ENCODE assay signal across 8 cellular contexts in genomic region chr10:14879055-14879800, GRCh38. TPM values are rescaled to one million over a fixed set of nuclear protein-coding genes. Genes with fewer than 3 reads are reported as not detected.
DNase-seq lines count a peak whose midpoint lies in the region; ATAC-seq, FAIRE-seq and TF ChIP-seq lines count a peak whose summit lies in the region.

No MANE protein-coding gene starts in this region.

- POLR2A ChIA-PET in A673 (lab: Charles Lee; ENCODE audit: low non-redundant PET) (no interaction called here), K562 (lab: Yijun Ruan, JAX) (interaction anchor here (0.7 to 2.5 kb wide), 8 partner anchors 10 to 290 kb away, joined by 3 to 17 read pairs (median 4); partner anchors contain the start of genes CDNF, DCLRE1C, HSPA14 and MSANTD7)

- DNase-seq in A673 (ENCODE audit: low spot score) (peak; percentile 35), T follicular helper cell (ENCODE audit: low read depth) (peak; percentile 14), K562 (ENCODE audit: extremely low read depth in 1 of 4, low spot score in 3 of 4) (peak in 2 of 4 experiments; percentile 22 to 30), iPS-NIHi7 (ENCODE audit: extremely low spot score) (peak; percentile 17), GM19240 (ENCODE audit: insufficient read length, low spot score) (no peak)
- peak; percentile 21 for DNase-seq in stimulated activated CD4-positive, alpha-beta T cell treated with anti-CD3 and anti-CD28 coated beads, Interleukin-2, amount 100 ng/mL, for 4 hours (ENCODE audit: low read depth)

- peak; percentile 33 for ATAC-seq in GM19023 (IDR thresholded peaks at IDR 0.05; ENCODE audit: unreplicated experiment)
- ATAC-seq in HG03175 (IDR thresholded peaks at IDR 0.05; ENCODE audit: unreplicated experiment) = peak; percentile 26
- ATAC-seq in K562 = peak; percentile 52

- peaks cover 76% of the 10 kb centered on the region for H3K79me2 ChIP-seq in K562 (ENCODE audit: control insufficient read depth, insufficient read depth, low read length)

- H3K27ac ChIP-seq in A673 (ENCODE audit: low read depth, low read length, poor library complexity, severe bottlenecking) (peak overlapping the region; percentile 94), K562 (ENCODE audit: extremely low read depth, low read depth, low read length) (peak overlapping the region; percentile 85)

- H3K27me3 ChIP-seq in A673 (replicated peaks; ENCODE audit: insufficient read depth, low read depth, low read length, poor library complexity) = no peaks in the 10 kb centered on the region
- no peaks in the 10 kb centered on the region for H3K27me3 ChIP-seq in K562 (ENCODE audit: control insufficient read depth in 2 of 2, insufficient read depth in 2 of 2, low read length in 2 of 2)

- peak overlapping the region; percentile 78 for H3K4me2 ChIP-seq in K562 (ENCODE audit: insufficient read depth, low read length)

- H3K4me3 ChIP-seq in A673 (ENCODE audit: low read depth, low read length, poor library complexity, severe bottlenecking) (peak overlapping the region; percentile 88), K562 (peak overlapping the region; percentile 96)

- TF ChIP-seq EP300 in K562 (IDR thresholded peaks at IDR 0.05; ENCODE audit: low read length) = no peak

- no peak for TF ChIP-seq POLR2A in K562 (conservative IDR thresholded peaks at IDR 0.05)

- H2AFZ ChIP-seq in K562 (ENCODE audit: low read depth, low read length) = peak overlapping the region; percentile 75

- no peaks in the 10 kb centered on the region for H3K36me3 ChIP-seq in A673 (ENCODE audit: insufficient read depth, low read length, poor library complexity, severe bottlenecking)
- H3K36me3 ChIP-seq in K562 (ENCODE audit: control insufficient read depth, insufficient read depth, low read length) = peaks cover 27% of the 10 kb centered on the region; the same call in 2 of the 3 replicates

- no peaks in the 10 kb centered on the region for H3K9me1 ChIP-seq in K562 (ENCODE audit: control insufficient read depth, insufficient read depth, low read length)

- TF ChIP-seq RAD21 in K562 (CRISPR knock-in tag; conservative IDR thresholded peaks at IDR 0.05 in 1 of 2, IDR thresholded peaks at IDR 0.05 in 1 of 2) = no peak

- no peak for FAIRE-seq in K562 (lab: Jason Lieb, UNC)

- CTCF ChIA-PET in A673 (lab: Charles Lee) = interaction anchor here (1.3 kb wide), 1 partner anchor 41 kb away, joined by 3 read pairs; the partner anchor contains the start of genes CDNF, HSPA14 and MSANTD7
- CTCF ChIA-PET in K562 (lab: Yijun Ruan, JAX; ENCODE audit: low intra/inter-chr PET ratio) = interaction anchor here (0.6 kb wide), 1 partner anchor 75 kb away, joined by 3 read pairs; the partner anchor contains the start of gene DCLRE1C

- H3K9me3 ChIP-seq in A673 (ENCODE audit: low read depth, low read length, poor library complexity, severe bottlenecking) (no peaks in the 10 kb centered on the region), K562 (replicated peaks; ENCODE audit: control insufficient read depth, insufficient read depth, low read depth, low read length) (no peaks in the 10 kb centered on the region)

- in situ Hi-C loops in K562 (cut with MboI) = no loop called here

- peaks cover 8% of the 10 kb centered on the region for H3K4me1 ChIP-seq in A673 (ENCODE audit: insufficient read depth, low read length, poor library complexity, severe bottlenecking)
- H3K4me1 ChIP-seq in K562 (replicated peaks in 1 of 2; ENCODE audit: control insufficient read depth in 2 of 2, insufficient read depth in 2 of 2, low read length in 2 of 2) = peaks cover 12 to 15% of the 10 kb centered on the region in 2 experiments

- H3K9ac ChIP-seq in K562 (ENCODE audit: insufficient read depth in 1 of 2, low read depth in 2 of 2, low read length in 2 of 2) = peak overlapping the region; percentile 78 to 95

- BruUV-seq in A673 (replicated peaks; lab: Mats Ljungman, UMichigan) (no TSS peak), K562 (replicated peaks; lab: Mats Ljungman, UMichigan) (no TSS peak)

- intact Hi-C loops in A673 (cut with micrococcal nuclease; ENCODE audit: unreplicated experiment) = loop anchor here (5.0 kb wide), 1 partner anchor 73 kb away; the partner anchor contains the start of gene DCLRE1C
- intact Hi-C loops in K562 (cut with micrococcal nuclease) = loop anchor here (5.0 kb wide), 1 partner anchor 42 kb away; the partner anchor contains the start of genes CDNF, HSPA14 and MSANTD7

- under 1% methylated on average over 50 of the region's 69 CpGs for WGBS in K562 (ENCODE audit: insufficient coverage, low coverage, missing lambda C conversion rate)

- peaks cover 13% of the 10 kb centered on the region for H4K20me1 ChIP-seq in K562 (replicated peaks; ENCODE audit: control insufficient read depth, insufficient read depth, low read length)

- no peak for TF ChIP-seq CTCF in A673 (conservative IDR thresholded peaks at IDR 0.05; ENCODE audit: low read depth, low read length)
- no peak for TF ChIP-seq CTCF in K562 (IDR thresholded peaks at IDR 0.05 in 2 of 3, conservative IDR thresholded peaks at IDR 0.05 in 1 of 3; ENCODE audit: insufficient read depth in 2 of 3, low read depth in 1 of 3, low read length in 3 of 3)

RNA-seq across cellular contexts. Expression of gene SUV39H2, which starts 0.6 kb away (rescaled TPM):
- 78.8 and 83.2 TPM in 2 replicates for total RNA-seq in A673 (2021)
- total RNA-seq in K562 (2011; cell fraction: chromatin; rRNA removed; ENCODE audit: low replicate concordance) = 16.3 and 60.2 TPM in 2 replicates
- 9.0 and 13.4 TPM in 2 replicates for total RNA-seq in K562 (2011; cell fraction: nucleolus; rRNA removed)
- total RNA-seq in K562 (2011; cell fraction: nucleoplasm; rRNA removed) = 27.8 and 58.1 TPM in 2 replicates
- 26.4 and 28.1 TPM in 2 replicates for total RNA-seq in K562 (2014; rRNA removed)
- total RNA-seq in K562 (2014; rRNA removed; fragmentation: Illumina TruSeq; extraction: Trizol) = 49.6 and 53.5 TPM in 2 replicates
- 37.5 and 41.3 TPM in 2 replicates for total RNA-seq in K562 (2015; rRNA removed; fragmentation: Illumina TruSeq; extraction: Trizol)
- 32.6 and 36.6 TPM in 2 replicates for total RNA-seq in K562 (2021)
- polyA plus RNA-seq in K562 (2011; rRNA removed) = 28.3 and 40.6 TPM in 2 replicates
- polyA plus RNA-seq in K562 (2011; cell fraction: cytosol; rRNA removed) = 9.8 and 14.4 TPM in 2 replicates
- polyA plus RNA-seq in K562 (2011; cell fraction: nucleus; rRNA removed) = 9.0 and 12.6 TPM in 2 replicates
- 25.8 and 41.8 TPM in 2 replicates for polyA plus RNA-seq in K562 (2012)
- polyA plus RNA-seq in K562 (2014; fragmentation: Illumina TruSeq; extraction: Trizol) = 38.4 and 54.3 TPM in 2 replicates
- polyA plus RNA-seq in K562 (2014; fragmentation: Nextera tagmentation; extraction: Ambion mirVana) = 10 to 100 TPM; 41.7 to 45.7 TPM
- 24.1 and 27.0 TPM in 2 replicates for polyA plus RNA-seq in K562 (2014; rRNA removed)
- polyA minus RNA-seq in K562 (2011; rRNA and poly(A)+ RNA removed) = 54.9 and 57.6 TPM in 2 replicates
- polyA minus RNA-seq in K562 (2011; cell fraction: cytosol; rRNA and poly(A)+ RNA removed) = 14.4 and 22.8 TPM in 2 replicates
- polyA minus RNA-seq in K562 (2011; cell fraction: nucleus; rRNA and poly(A)+ RNA removed) = 18.8 and 29.1 TPM in 2 replicates

RNA-seq across cellular contexts. Expression of gene HSPA14, which starts 41.1 kb away (rescaled TPM):
- total RNA-seq in A673 (2021) (42.2 and 46.9 TPM in 2 replicates), K562 (2014; rRNA removed) (38.9 and 47.9 TPM in 2 replicates), K562 (2014; rRNA removed; fragmentation: Illumina TruSeq; extraction: Trizol) (65.1 and 77.7 TPM in 2 replicates), K562 (2015; rRNA removed; fragmentation: Illumina TruSeq; extraction: Trizol) (57.5 and 63.2 TPM in 2 replicates), K562 (2021) (41.9 and 46.2 TPM in 2 replicates)
- 10.9 and 32.7 TPM in 2 replicates for total RNA-seq in K562 (2011; cell fraction: chromatin; rRNA removed; ENCODE audit: low replicate concordance)
- total RNA-seq in K562 (2011; cell fraction: nucleolus; rRNA removed) = 6.5 and 8.0 TPM in 2 replicates
- 16.4 and 26.8 TPM in 2 replicates for total RNA-seq in K562 (2011; cell fraction: nucleoplasm; rRNA removed)
- polyA plus RNA-seq in K562 (2011; rRNA removed) (52.3 and 71.5 TPM in 2 replicates), K562 (2014; fragmentation: Illumina TruSeq; extraction: Trizol) (47.0 and 51.9 TPM in 2 replicates), K562 (2014; fragmentation: Nextera tagmentation; extraction: Ambion mirVana) (10 to 100 TPM; 70.1 to 75.0 TPM), K562 (2014; rRNA removed) (54.1 and 56.5 TPM in 2 replicates)
- 12.0 and 24.9 TPM in 2 replicates for polyA plus RNA-seq in K562 (2011; cell fraction: cytosol; rRNA removed)
- polyA plus RNA-seq in K562 (2011; cell fraction: nucleus; rRNA removed) = 16.6 and 28.1 TPM in 2 replicates
- 25.4 and 33.0 TPM in 2 replicates for polyA plus RNA-seq in K562 (2012)
- 38.8 and 40.3 TPM in 2 replicates for polyA minus RNA-seq in K562 (2011; rRNA and poly(A)+ RNA removed)
- polyA minus RNA-seq in K562 (2011; cell fraction: cytosol; rRNA and poly(A)+ RNA removed) = 8.4 and 15.2 TPM in 2 replicates
- 9.8 and 19.3 TPM in 2 replicates for polyA minus RNA-seq in K562 (2011; cell fraction: nucleus; rRNA and poly(A)+ RNA removed)

RNA-seq across cellular contexts. Expression of gene MSANTD7, which starts 41.1 kb away (rescaled TPM):
- total RNA-seq in A673 (2021) = 19.1 and 20.3 TPM in 2 replicates
- total RNA-seq in K562 (2011; cell fraction: chromatin; rRNA removed; ENCODE audit: low replicate concordance) = 19.1 and 30.9 TPM in 2 replicates
- total RNA-seq in K562 (2011; cell fraction: nucleolus; rRNA removed) = 16.7 and 18.6 TPM in 2 replicates
- 22.8 and 36.6 TPM in 2 replicates for total RNA-seq in K562 (2011; cell fraction: nucleoplasm; rRNA removed)
- 25.0 and 26.9 TPM in 2 replicates for total RNA-seq in K562 (2014; rRNA removed)
- 23.6 and 24.5 TPM in 2 replicates for total RNA-seq in K562 (2014; rRNA removed; fragmentation: Illumina TruSeq; extraction: Trizol)
- 26.6 and 27.3 TPM in 2 replicates for total RNA-seq in K562 (2015; rRNA removed; fragmentation: Illumina TruSeq; extraction: Trizol)
- total RNA-seq in K562 (2021) = 26.4 and 27.2 TPM in 2 replicates
- 14.6 and 18.9 TPM in 2 replicates for polyA plus RNA-seq in K562 (2011; rRNA removed)
- polyA plus RNA-seq in K562 (2011; cell fraction: cytosol; rRNA removed) = 9.0 and 9.9 TPM in 2 replicates
- polyA plus RNA-seq in K562 (2011; cell fraction: nucleus; rRNA removed) = 12.3 and 17.3 TPM in 2 replicates
- 11.3 and 18.0 TPM in 2 replicates for polyA plus RNA-seq in K562 (2012)
- polyA plus RNA-seq in K562 (2014; fragmentation: Illumina TruSeq; extraction: Trizol) = 24.3 and 24.7 TPM in 2 replicates
- polyA plus RNA-seq in K562 (2014; fragmentation: Nextera tagmentation; extraction: Ambion mirVana) = 1 to 10 TPM; 5.2 to 7.1 TPM
- polyA plus RNA-seq in K562 (2014; rRNA removed) = 16.2 and 18.8 TPM in 2 replicates
- polyA minus RNA-seq in K562 (2011; rRNA and poly(A)+ RNA removed) = 35.3 and 37.1 TPM in 2 replicates
- polyA minus RNA-seq in K562 (2011; cell fraction: cytosol; rRNA and poly(A)+ RNA removed) = 17.9 and 24.7 TPM in 2 replicates
- polyA minus RNA-seq in K562 (2011; cell fraction: nucleus; rRNA and poly(A)+ RNA removed) = 24.0 and 40.5 TPM in 2 replicates

RNA-seq across cellular contexts. Expression of gene CDNF, which starts 41.4 kb away (rescaled TPM):
- total RNA-seq in A673 (2021) (0.34 and 0.83 TPM in 2 replicates), K562 (2014; rRNA removed) (0.64 TPM in 1 of 2 replicates, not detected in the other), K562 (2014; rRNA removed; fragmentation: Illumina TruSeq; extraction: Trizol) (0.29 and 0.61 TPM in 2 replicates), K562 (2015; rRNA removed; fragmentation: Illumina TruSeq; extraction: Trizol) (0.33 and 0.60 TPM in 2 replicates), K562 (2021) (0.85 and 1.00 TPM in 2 replicates)
- total RNA-seq in K562 (2011; cell fraction: chromatin; rRNA removed; ENCODE audit: low replicate concordance) = 0.37 and 0.83 TPM in 2 replicates
- total RNA-seq in K562 (2011; cell fraction: nucleolus; rRNA removed) = 0.83 and 2.2 TPM in 2 replicates
- total RNA-seq in K562 (2011; cell fraction: nucleoplasm; rRNA removed) = 0.53 and 0.73 TPM in 2 replicates
- polyA plus RNA-seq in K562 (2011; rRNA removed) (0.93 and 1.6 TPM in 2 replicates), K562 (2014; fragmentation: Illumina TruSeq; extraction: Trizol) (0.61 and 0.96 TPM in 2 replicates), K562 (2014; fragmentation: Nextera tagmentation; extraction: Ambion mirVana) (under 1 TPM; 0.18 to 0.37 TPM), K562 (2014; rRNA removed) (1.1 and 1.6 TPM in 2 replicates)
- 0.13 and 1.2 TPM in 2 replicates for polyA plus RNA-seq in K562 (2011; cell fraction: cytosol; rRNA removed)
- 0.54 and 0.65 TPM in 2 replicates for polyA plus RNA-seq in K562 (2011; cell fraction: nucleus; rRNA removed)
- 0.64 and 2.2 TPM in 2 replicates for polyA plus RNA-seq in K562 (2012)
- 0.42 and 1.9 TPM in 2 replicates for polyA minus RNA-seq in K562 (2011; rRNA and poly(A)+ RNA removed)
- polyA minus RNA-seq in K562 (2011; cell fraction: cytosol; rRNA and poly(A)+ RNA removed) = not detected in 2 replicates
- polyA minus RNA-seq in K562 (2011; cell fraction: nucleus; rRNA and poly(A)+ RNA removed) = 0.40 and 1.4 TPM in 2 replicates
